In genomic region chr2:226440119-226440917, GRCh38 we compare ENCODE assay signal across 14 cellular contexts.
DNase-seq lines count a peak whose midpoint lies in the region; ATAC-seq and TF ChIP-seq lines count a peak whose summit lies in the region.
"Had no signal": no experiment of that assay in that cellular context is flagged by ENCODE, and none has a peak within 500 bp of the region (broad histone marks: within the 10 kb centered on the region; RNA-seq: fewer than 3 reads in every experiment).

No MANE protein-coding gene starts in this region.

- DNase-seq in AG10803 (ENCODE audit: low read depth), result peak; percentile 82
- DNase-seq in M059J (ENCODE audit: low read depth), result peak; percentile 65
- DNase-seq in chondrocyte (ENCODE audit: low spot score), result no peak
- no peak for DNase-seq in right lobe of liver
- DNase-seq in thyroid gland, result no peak
- no peak for DNase-seq in GM10248 (ENCODE audit: extremely low spot score)
- DNase-seq: activated CD4-positive, alpha-beta memory T cell treated with anti-CD3 and anti-CD28 coated beads for 36 hours; kidney; midbrain; NCI-H2107; stimulated activated CD4-positive, alpha-beta T cell treated with anti-CD3 and anti-CD28 coated beads, Interleukin-1b, Interleukin-23, amount 100 ng/mL, for 48 hours had no signal

- CTCF ChIA-PET in GM10248 (lab: Yijun Ruan, JAX), result no interaction called here

- TF ChIP-seq POLR2A in right lobe of liver (IDR thresholded peaks at IDR 0.05) (no peak), thyroid gland (IDR thresholded peaks at IDR 0.05) (no peak)

- H3K4me3 ChIP-seq in AG10803 (ENCODE audit: low read length) (no peak overlapping the region), right lobe of liver (no peak overlapping the region), thyroid gland (replicated peaks in 1 of 3) (no peak overlapping the region)

- H3K36me3 ChIP-seq in right lobe of liver (no peaks in the 10 kb centered on the region), thyroid gland (no peaks in the 10 kb centered on the region)

- H3K27me3 ChIP-seq in right lobe of liver, result no peaks in the 10 kb centered on the region
- no peaks in the 10 kb centered on the region for H3K27me3 ChIP-seq in thyroid gland

- intact Hi-C loops in right lobe of liver (cut with DNase I), result no loop called here
- intact Hi-C loops in thyroid gland (cut with DNase I), result no loop called here

- POLR2A ChIA-PET in GM10248 (lab: Yijun Ruan, JAX), result no interaction called here

- ATAC-seq in right lobe of liver (peak in 3 of 4 donors; percentile 37 to 40 (median 39)), GM19324 (IDR thresholded peaks at IDR 0.05; ENCODE audit: low FRiP score, unreplicated experiment) (no peak), HG02970 (IDR thresholded peaks at IDR 0.05; ENCODE audit: low FRiP score, unreplicated experiment) (no peak)
- ATAC-seq: Panc1 had no signal

- 67% methylated on average over 3 of the region's 3 CpGs for WGBS in right lobe of liver (ENCODE audit: insufficient coverage, low coverage, low lambda C conversion rate, missing lambda C conversion rate)
- 71 to 80% methylated on average over 3 of the region's 3 CpGs for WGBS in thyroid gland, 2 donors

- H3K27ac ChIP-seq in right lobe of liver (peak overlapping the region in 1 of 3 donors; percentile 43), thyroid gland (no peak overlapping the region)

- TF ChIP-seq CTCF in AG10803 (conservative IDR thresholded peaks at IDR 0.05; ENCODE audit: low read length) (no peak), chondrocyte (IDR thresholded peaks at IDR 0.05) (no peak), right lobe of liver (IDR thresholded peaks at IDR 0.05) (no peak), thyroid gland (IDR thresholded peaks at IDR 0.05) (no peak), GM10248 (IDR thresholded peaks at IDR 0.05; ENCODE audit: control extremely low read depth, extremely low read depth, low read depth, missing control alignments) (no peak)

- H3K9me3 Mint-ChIP-seq in chondrocyte (ENCODE audit: low read depth), result no peaks in the 10 kb centered on the region
- H3K9me3 Mint-ChIP-seq: activated CD4-positive, alpha-beta memory T cell treated with anti-CD3 and anti-CD28 coated beads for 36 hours had no signal

- no peaks in the 10 kb centered on the region for H3K27me3 Mint-ChIP-seq in chondrocyte (ENCODE audit: low read depth)

- peak overlapping the region; percentile 22 for H3K27ac Mint-ChIP-seq in chondrocyte (ENCODE audit: unreplicated experiment)
- H3K27ac Mint-ChIP-seq: activated CD4-positive, alpha-beta memory T cell treated with anti-CD3 and anti-CD28 coated beads for 36 hours had no signal

- no peaks in the 10 kb centered on the region for H3K9me3 ChIP-seq in right lobe of liver
- no peaks in the 10 kb centered on the region for H3K9me3 ChIP-seq in thyroid gland

- no peaks in the 10 kb centered on the region for H3K36me3 Mint-ChIP-seq in chondrocyte (ENCODE audit: low read depth)

- H3K4me1 Mint-ChIP-seq in chondrocyte (ENCODE audit: low read depth), result peaks cover 25% of the 10 kb centered on the region

- H3K4me1 ChIP-seq in right lobe of liver, result peaks cover 0 to 24% (median 6%) of the 10 kb centered on the region in 4 donors
- H3K4me1 ChIP-seq in thyroid gland, result no peaks in the 10 kb centered on the region

- no peak overlapping the region for H3K4me3 Mint-ChIP-seq in chondrocyte (ENCODE audit: unreplicated experiment)
- H3K4me3 Mint-ChIP-seq: activated CD4-positive, alpha-beta memory T cell treated with anti-CD3 and anti-CD28 coated beads for 36 hours had no signal

Comparison
In these comparisons a context has a peak if more than half of its experiments do, and no peak if none do; other contexts are left out.
1. DNase-seq: peak in AG10803 (single experiment) and M059J (single experiment); none in chondrocyte (single experiment), right lobe of liver (0 of 3), thyroid gland (0 of 2) and GM10248 (single experiment).
2. ATAC-seq: peak in right lobe of liver (3 of 4); none in GM19324 (single experiment) and HG02970 (single experiment).